In genomic region chr3:81406318-81406717, GRCh38 we compare ENCODE assay signal across 24 cellular contexts.
"Had no signal": no experiment of that assay in that cellular context is flagged by ENCODE, and none has a peak within 500 bp of the region (broad histone marks: within the 10 kb centered on the region; RNA-seq: fewer than 3 reads in every experiment).

No MANE protein-coding gene starts in this region.

- H3K27ac Mint-ChIP-seq: activated naive CD4-positive, alpha-beta T cell treated with anti-CD3 and anti-CD28 coated beads, Interleukin-2, amount 50 U/mL, for 24 hours; endodermal cell; nephron had no signal

- H3K4me3 ChIP-seq: ascending aorta, colonic mucosa, lower lobe of right lung, thyroid gland had no signal

- H3K9me3 ChIP-seq: ascending aorta, colonic mucosa, lower lobe of right lung, thyroid gland had no signal

- DNase-seq: activated CD4-positive, alpha-beta T cell treated with anti-CD3 and anti-CD28 coated beads, Interleukin-2, amount 50 U/mL, for 1 hour; activated CD4-positive, CD25-positive, alpha-beta regulatory T cell treated with anti-CD3 and anti-CD28 coated beads, Interleukin-2, amount 50 U/mL, for 72 hours; activated CD8-positive, alpha-beta memory T cell treated with anti-CD3 and anti-CD28 coated beads, Interleukin-2, amount 50 U/mL, for 4 hours; activated gamma-delta T cell; activated T-cell treated with anti-CD3 and anti-CD28 coated beads, Interleukin-2, amount 50 U/mL, for 48 hours; colonic mucosa; endodermal cell; foreskin keratinocyte; glutamatergic neuron; hippocampal formation; islet precursor cell; left colon; lower lobe of right lung; midbrain; occipital lobe; retina; stimulated activated CD4-positive, alpha-beta T cell treated with anti-CD3 and anti-CD28 coated beads, Interleukin-1b, Interleukin-23, amount 100 ng/mL, for 48 hours; stimulated activated naive CD4-positive, alpha-beta T cell treated with Interleukin-2 at 50 U/mL for 16 hours; thyroid gland had no signal

- H3K4me3 Mint-ChIP-seq: activated naive CD4-positive, alpha-beta T cell treated with anti-CD3 and anti-CD28 coated beads, Interleukin-2, amount 50 U/mL, for 24 hours; central memory CD8-positive, alpha-beta T cell; endodermal cell; nephron had no signal

- H3K36me3 ChIP-seq: ascending aorta, colonic mucosa, lower lobe of right lung, thyroid gland had no signal

- H3K36me3 Mint-ChIP-seq: activated naive CD4-positive, alpha-beta T cell treated with anti-CD3 and anti-CD28 coated beads, Interleukin-2, amount 50 U/mL, for 24 hours had no signal

- ATAC-seq: foreskin keratinocyte, left colon, lower lobe of right lung had no signal

- H3K9me3 Mint-ChIP-seq: activated naive CD4-positive, alpha-beta T cell treated with anti-CD3 and anti-CD28 coated beads, Interleukin-2, amount 50 U/mL, for 24 hours; endodermal cell; nephron had no signal

- H3K27ac ChIP-seq: ascending aorta, colonic mucosa, epithelial cell of prostate, foreskin keratinocyte, lower lobe of right lung, thyroid gland had no signal

- H3K4me1 Mint-ChIP-seq: activated naive CD4-positive, alpha-beta T cell treated with anti-CD3 and anti-CD28 coated beads, Interleukin-2, amount 50 U/mL, for 24 hours; central memory CD8-positive, alpha-beta T cell; endodermal cell; nephron had no signal

- H3K27me3 ChIP-seq: ascending aorta, colonic mucosa, foreskin keratinocyte, thyroid gland had no signal

- H3K4me1 ChIP-seq: ascending aorta, colonic mucosa, foreskin keratinocyte, lower lobe of right lung, thyroid gland had no signal

- H3K27me3 Mint-ChIP-seq: activated naive CD4-positive, alpha-beta T cell treated with anti-CD3 and anti-CD28 coated beads, Interleukin-2, amount 50 U/mL, for 24 hours; central memory CD8-positive, alpha-beta T cell had no signal
